ENCODE assay signal across 16 cellular contexts in genomic region chr6:53344993-53345392, GRCh38. TPM values are rescaled to one million over a fixed set of nuclear protein-coding genes. Genes with fewer than 3 reads are reported as not detected.
A peak's percentile ranks its signal among the peaks of the same experiment; 100 is the strongest.
DNase-seq lines count a peak whose midpoint lies in the region; ATAC-seq and TF ChIP-seq lines count a peak whose summit lies in the region.
"Had no signal": no experiment of that assay in that cellular context is flagged by ENCODE, and none has a peak within 500 bp of the region (broad histone marks: within the 10 kb centered on the region; RNA-seq: fewer than 3 reads in every experiment).

No MANE protein-coding gene starts in this region.

- POLR2A ChIA-PET in SK-N-SH (lab: Yijun Ruan, JAX), result no interaction called here

- H3K4me2 ChIP-seq in SK-N-SH, result no peak overlapping the region

- no peak overlapping the region for H3K9ac ChIP-seq in SK-N-SH

- no peaks in the 10 kb centered on the region for H3F3A ChIP-seq in SK-N-SH (replicated peaks; ENCODE audit: insufficient read depth)

- no peak for TF ChIP-seq EP300 in SK-N-SH (IDR thresholded peaks at IDR 0.05; ENCODE audit: borderline replicate concordance in 1 of 2, low read depth in 1 of 2, low read length in 1 of 2)
- no peak for TF ChIP-seq EP300 in sigmoid colon (IDR thresholded peaks at IDR 0.05)

- no peaks in the 10 kb centered on the region for H3K9me2 ChIP-seq in SK-N-SH

- no peak overlapping the region; a peak in 1 of 4 replicates for H3K4me3 ChIP-seq in SK-N-SH (ENCODE audit: low read depth in 2 of 2, low read length in 1 of 2)
- H3K4me3 ChIP-seq in sigmoid colon, result no peak overlapping the region
- H3K4me3 ChIP-seq: upper lobe of right lung had no signal

- H3K79me2 ChIP-seq in SK-N-SH (ENCODE audit: insufficient read depth), result peaks cover 83% of the 10 kb centered on the region

- H3K27me3 ChIP-seq in SK-N-SH (ENCODE audit: insufficient read depth), result no peaks in the 10 kb centered on the region
- H3K27me3 ChIP-seq in sigmoid colon, result no peaks in the 10 kb centered on the region
- H3K27me3 ChIP-seq: upper lobe of right lung had no signal

- TF ChIP-seq CTCF in SK-N-SH (IDR thresholded peaks at IDR 0.05), result no peak
- TF ChIP-seq CTCF in sigmoid colon (IDR thresholded peaks at IDR 0.05), result no peak

- H3K27ac ChIP-seq in KOPT-K1 (ENCODE audit: low read depth, low read length, poor library complexity, severe bottlenecking) (peak overlapping the region; percentile 94), SK-N-SH (ENCODE audit: low read depth in 2 of 2, low read length in 1 of 2) (no peak overlapping the region; a peak in 1 of 4 replicates), sigmoid colon (no peak overlapping the region)
- H3K27ac ChIP-seq: upper lobe of right lung had no signal

- no peak for TF ChIP-seq RAD21 in SK-N-SH (IDR thresholded peaks at IDR 0.05; ENCODE audit: low read length)

- H3K4me1 ChIP-seq in SK-N-SH (ENCODE audit: control insufficient read depth in 1 of 2, insufficient read depth in 2 of 2, low read depth in 1 of 2, low read length in 1 of 2) (peaks cover 0 to 24% of the 10 kb centered on the region in 2 experiments; a peak in 3 of 4 replicates), sigmoid colon (peaks cover 0 to 66% (median 44%) of the 10 kb centered on the region in 4 donors)

- peaks cover 78% of the 10 kb centered on the region for H3K4me1 Mint-ChIP-seq in activated T-cell treated with anti-CD3 and anti-CD28 coated beads, Interleukin-2, amount 50 U/mL, for 24 hours (ENCODE audit: low read depth)
- H3K4me1 Mint-ChIP-seq in activated naive CD8-positive, alpha-beta T cell treated with anti-CD3 and anti-CD28 coated beads, Interleukin-2, amount 50 U/mL, for 24 hours, result peaks cover 77% of the 10 kb centered on the region
- peaks cover 76% of the 10 kb centered on the region for H3K4me1 Mint-ChIP-seq in stimulated activated memory B cell treated with anti-CD40 and anti-IgM and Interleukin-4, amounts not matched to agents 10 μg/mL and 1 μg/mL and 100 μg/mL, for 72 hours

- peak overlapping the region; percentile 20 for H3K4me3 Mint-ChIP-seq in activated T-cell treated with anti-CD3 and anti-CD28 coated beads, Interleukin-2, amount 50 U/mL, for 24 hours
- H3K4me3 Mint-ChIP-seq in activated naive CD8-positive, alpha-beta T cell treated with anti-CD3 and anti-CD28 coated beads, Interleukin-2, amount 50 U/mL, for 24 hours, result peak overlapping the region; percentile 7
- peak overlapping the region; percentile 30 for H3K4me3 Mint-ChIP-seq in stimulated activated memory B cell treated with anti-CD40 and anti-IgM and Interleukin-4, amounts not matched to agents 10 μg/mL and 1 μg/mL and 100 μg/mL, for 72 hours

- H3K36me3 Mint-ChIP-seq in activated T-cell treated with anti-CD3 and anti-CD28 coated beads, Interleukin-2, amount 50 U/mL, for 24 hours (ENCODE audit: low read depth), result peaks cover 70% of the 10 kb centered on the region
- peaks cover 25% of the 10 kb centered on the region for H3K36me3 Mint-ChIP-seq in activated naive CD8-positive, alpha-beta T cell treated with anti-CD3 and anti-CD28 coated beads, Interleukin-2, amount 50 U/mL, for 24 hours (ENCODE audit: low read depth)
- peaks cover 12% of the 10 kb centered on the region for H3K36me3 Mint-ChIP-seq in stimulated activated memory B cell treated with anti-CD40 and anti-IgM and Interleukin-4, amounts not matched to agents 10 μg/mL and 1 μg/mL and 100 μg/mL, for 72 hours

- H2AFZ ChIP-seq in SK-N-SH (ENCODE audit: low read depth), result no peak overlapping the region

- CTCF ChIA-PET in SK-N-SH (lab: Yijun Ruan, JAX), result interaction anchor here (1.0 to 1.4 kb wide), 3 partner anchors 36 to 173 kb away, joined by 3 to 5 read pairs (median 4); no protein-coding TSS in a partner anchor

- H3K9me3 ChIP-seq in KOPT-K1 (ENCODE audit: insufficient read depth, low read length, poor library complexity, severe bottlenecking) (no peaks in the 10 kb centered on the region), SK-N-SH (no peaks in the 10 kb centered on the region), sigmoid colon (no peaks in the 10 kb centered on the region)
- H3K9me3 ChIP-seq: upper lobe of right lung had no signal

- H4K20me1 ChIP-seq in SK-N-SH (ENCODE audit: insufficient read depth), result peaks cover 60% of the 10 kb centered on the region

- no peaks in the 10 kb centered on the region for H3K9me3 Mint-ChIP-seq in activated T-cell treated with anti-CD3 and anti-CD28 coated beads, Interleukin-2, amount 50 U/mL, for 24 hours
- H3K9me3 Mint-ChIP-seq in activated naive CD8-positive, alpha-beta T cell treated with anti-CD3 and anti-CD28 coated beads, Interleukin-2, amount 50 U/mL, for 24 hours, result no peaks in the 10 kb centered on the region
- no peaks in the 10 kb centered on the region for H3K9me3 Mint-ChIP-seq in stimulated activated memory B cell treated with anti-CD40 and anti-IgM and Interleukin-4, amounts not matched to agents 10 μg/mL and 1 μg/mL and 100 μg/mL, for 72 hours

- ATAC-seq in activated naive CD8-positive, alpha-beta T cell treated with anti-CD3 and anti-CD28 coated beads, Interleukin-2, amount 50 U/mL, for 24 hours, result no peak
- no peak for ATAC-seq in stimulated activated memory B cell treated with anti-CD40 and anti-IgM and Interleukin-4, amounts not matched to agents 10 μg/mL and 1 μg/mL and 100 μg/mL, for 72 hours
- ATAC-seq in activated CD4-positive, CD25-positive, alpha-beta regulatory T cell treated with anti-CD3 and anti-CD28 coated beads, Interleukin-2, amount 50 U/mL, for 24 hours, result no peak
- ATAC-seq: upper lobe of right lung had no signal

- DNase-seq in activated T-cell treated with anti-CD3 and anti-CD28 coated beads, Interleukin-2, amount 50 U/mL, for 24 hours, result no peak
- DNase-seq in activated T-cell treated with anti-CD3 and anti-CD28 coated beads for 4 hours (no peak), SK-N-SH (no peak), sigmoid colon (no peak)
- no peak for DNase-seq in activated naive CD8-positive, alpha-beta T cell treated with anti-CD3 and anti-CD28 coated beads, Interleukin-2, amount 50 U/mL, for 24 hours
- DNase-seq: activated CD4-positive, CD25-positive, alpha-beta regulatory T cell treated with anti-CD3 and anti-CD28 coated beads, Interleukin-2, amount 50 U/mL, for 72 hours; activated effector memory CD4-positive, alpha-beta T cell treated with Interleukin-2 at 50 U/mL for 16 hours; head of caudate nucleus; NCI-H2081 treated with DMSO at 0.1 percent for 48 hours; NCI-H526; stimulated activated CD4-positive, alpha-beta T cell treated with anti-CD3 and anti-CD28 coated beads, Interleukin-4, amount 100 ng/mL, for 1 hour; upper lobe of right lung had no signal

- TF ChIP-seq POLR2A in sigmoid colon (IDR thresholded peaks at IDR 0.05), result no peak

- H3K27me3 Mint-ChIP-seq in activated T-cell treated with anti-CD3 and anti-CD28 coated beads, Interleukin-2, amount 50 U/mL, for 24 hours, result no peaks in the 10 kb centered on the region
- no peaks in the 10 kb centered on the region for H3K27me3 Mint-ChIP-seq in activated naive CD8-positive, alpha-beta T cell treated with anti-CD3 and anti-CD28 coated beads, Interleukin-2, amount 50 U/mL, for 24 hours
- no peaks in the 10 kb centered on the region for H3K27me3 Mint-ChIP-seq in stimulated activated memory B cell treated with anti-CD40 and anti-IgM and Interleukin-4, amounts not matched to agents 10 μg/mL and 1 μg/mL and 100 μg/mL, for 72 hours

- H3K36me3 ChIP-seq in KOPT-K1 (ENCODE audit: insufficient read depth, low read length) (peaks cover 59% of the 10 kb centered on the region), SK-N-SH (replicated peaks in 1 of 2; ENCODE audit: control insufficient read depth in 1 of 2, insufficient read depth in 2 of 2, low read length in 1 of 2) (peaks cover 0 to 3% of the 10 kb centered on the region in 2 experiments), sigmoid colon (no peaks in the 10 kb centered on the region)
- H3K36me3 ChIP-seq: upper lobe of right lung had no signal

- H3K27ac Mint-ChIP-seq in activated T-cell treated with anti-CD3 and anti-CD28 coated beads, Interleukin-2, amount 50 U/mL, for 24 hours, result peak overlapping the region; percentile 95
- H3K27ac Mint-ChIP-seq in activated naive CD8-positive, alpha-beta T cell treated with anti-CD3 and anti-CD28 coated beads, Interleukin-2, amount 50 U/mL, for 24 hours, result peak overlapping the region; percentile 83
- peak overlapping the region; percentile 83 for H3K27ac Mint-ChIP-seq in stimulated activated memory B cell treated with anti-CD40 and anti-IgM and Interleukin-4, amounts not matched to agents 10 μg/mL and 1 μg/mL and 100 μg/mL, for 72 hours
- H3K27ac Mint-ChIP-seq: brain had no signal

- intact Hi-C loops in sigmoid colon (cut with DNase I), result loop anchor here (5.0 kb wide), 3 partner anchors 43 to 353 kb away; partner anchors contain the start of gene GCLC

TF ChIP-seq in SK-N-SH, 30 proteins besides CTCF, POLR2A, EP300 and RAD21 (continues in another document):
- TF ChIP-seq PBX3 (IDR thresholded peaks at IDR 0.05), result no peak
- no peak for TF ChIP-seq MXI1 (IDR thresholded peaks at IDR 0.05; ENCODE audit: low read depth, low read length)
- no peak for TF ChIP-seq YY1 (IDR thresholded peaks at IDR 0.05; ENCODE audit: low read depth)
- TF ChIP-seq GATA2 (CRISPR knock-in tag; IDR thresholded peaks at IDR 0.05), result no peak
- TF ChIP-seq NRF1 (IDR thresholded peaks at IDR 0.05; ENCODE audit: low read depth, low read length), result no peak
- no peak for TF ChIP-seq FOXM1 (IDR thresholded peaks at IDR 0.05; ENCODE audit: low read depth)
- no peak for TF ChIP-seq SMC3 (IDR thresholded peaks at IDR 0.05; ENCODE audit: low read depth, low read length)
- no peak for TF ChIP-seq FOXJ3 (CRISPR knock-in tag; IDR thresholded peaks at IDR 0.05)
- no peak for TF ChIP-seq TAF1 (IDR thresholded peaks at IDR 0.05; ENCODE audit: borderline replicate concordance, low read depth, low read length)

RNA-seq across cellular contexts. Expression of gene ELOVL5, which starts 3.8 kb away (rescaled TPM):
- 31.9 and 46.4 TPM in 2 replicates for polyA plus RNA-seq in SK-N-SH (2012; rRNA removed)
- 35.2 and 38.0 TPM in 2 replicates for polyA plus RNA-seq in SK-N-SH (2012; cell fraction: cytosol; rRNA removed)
- polyA plus RNA-seq in SK-N-SH (2012; cell fraction: nucleus; rRNA removed), result 21.5 and 37.4 TPM in 2 replicates
- 10 to 100 TPM; 54.3 to 73.8 (median 70.4) TPM for total RNA-seq in sigmoid colon
- polyA plus RNA-seq in sigmoid colon, result 10 to 100 TPM in 1 of 3 donors, 1 to 10 TPM in 2; 7.2 to 51.6 (median 9.6) TPM
